ENCODE assay signal across 8 cellular contexts in the genomic region with DNA sequence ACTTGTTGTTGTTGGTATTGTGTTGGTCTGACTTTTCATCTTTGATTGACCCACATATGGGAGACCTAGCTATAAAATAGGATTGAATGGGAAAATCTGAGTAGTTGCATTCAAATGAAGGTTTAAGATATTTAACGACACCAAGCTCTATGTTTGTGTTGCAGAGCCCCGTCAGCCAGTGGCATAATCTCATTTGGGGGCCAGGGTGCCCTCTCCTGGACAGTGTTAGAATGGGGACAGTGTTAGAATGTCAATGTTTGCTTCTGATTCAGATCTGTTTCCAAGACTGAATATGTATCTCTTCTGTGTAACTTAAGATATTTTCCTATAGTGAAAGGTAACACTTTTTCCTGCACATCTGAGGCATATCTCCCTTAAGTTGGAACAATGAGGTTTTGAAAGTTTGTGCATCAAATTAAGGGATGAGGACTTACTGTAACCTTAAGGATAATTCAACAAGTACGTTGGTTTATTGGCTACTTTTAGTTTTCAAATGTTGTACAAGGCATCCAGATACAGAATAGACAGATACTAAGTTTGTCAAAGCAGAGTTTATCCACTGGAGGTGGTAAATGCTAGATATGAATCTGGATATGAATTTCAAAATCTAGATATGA. TPM values are rescaled to one million over a fixed set of nuclear protein-coding genes. Genes with fewer than 3 reads are reported as not detected.
DNase-seq lines count a peak whose midpoint lies in the region; ATAC-seq, FAIRE-seq and TF ChIP-seq lines count a peak whose summit lies in the region.

No MANE protein-coding gene starts in this region.

- no peaks in the 10 kb centered on the region for H3K36me3 Mint-ChIP-seq in chondrocyte (ENCODE audit: low read depth)

- H3K27ac Mint-ChIP-seq in chondrocyte (ENCODE audit: unreplicated experiment) = no peak overlapping the region

- peak; percentile 64 for FAIRE-seq in GM19239 (lab: Jason Lieb, UNC)

- no peaks in the 10 kb centered on the region for H3K27me3 ChIP-seq in left lung

- peaks cover 25% of the 10 kb centered on the region for H3K27me3 Mint-ChIP-seq in chondrocyte (ENCODE audit: low read depth)

- H3K9me3 ChIP-seq in left lung = no peaks in the 10 kb centered on the region

- H3K4me3 Mint-ChIP-seq in chondrocyte (ENCODE audit: unreplicated experiment) = no peak overlapping the region

- intact Hi-C loops in left lung (cut with DNase I) = no loop called here

- no peak overlapping the region for H3K27ac ChIP-seq in left lung

- H3K4me3 ChIP-seq in left lung = no peak overlapping the region

- H3K9me3 Mint-ChIP-seq in chondrocyte (ENCODE audit: low read depth) = no peaks in the 10 kb centered on the region

- H3K36me3 ChIP-seq in left lung = no peaks in the 10 kb centered on the region

- ATAC-seq in left lung (peak; percentile 91), HG03039 (IDR thresholded peaks at IDR 0.05; ENCODE audit: unreplicated experiment) (no peak)

- peak; percentile 49 for DNase-seq in CD1c-positive myeloid dendritic cell (ENCODE audit: extremely low spot score)
- peak; percentile 13 for DNase-seq in GM19239 (ENCODE audit: insufficient read length, low spot score)
- DNase-seq in LHCN-M2 (ENCODE audit: low read depth) = peak; percentile 27
- peak; percentile 4 for DNase-seq in activated CD4-positive, CD25-positive, alpha-beta regulatory T cell treated with anti-CD3 and anti-CD28 coated beads, Interleukin-2, amount 50 U/mL, for 16 hours (ENCODE audit: low read depth, low spot score)
- DNase-seq in chondrocyte (ENCODE audit: low spot score) = no peak
- DNase-seq in left lung = peak; percentile 46 to 77
- peak; percentile 4 for DNase-seq in stimulated activated CD8-positive, alpha-beta memory T cell treated with anti-CD3 and anti-CD28 coated beads, Interleukin-12 subunit alpha, Interleukin-12 subunit beta, amount 100 ng/mL, for 1 hour (ENCODE audit: low read depth)

- peak; percentile 81 for TF ChIP-seq CTCF in chondrocyte (IDR thresholded peaks at IDR 0.05)
- peak; percentile 63 to 67 for TF ChIP-seq CTCF in left lung (IDR thresholded peaks at IDR 0.05)

- H3K4me1 ChIP-seq in left lung = no peaks in the 10 kb centered on the region

- no peaks in the 10 kb centered on the region for H3K4me1 Mint-ChIP-seq in chondrocyte (ENCODE audit: low read depth)

RNA-seq across cellular contexts. Expression of a gene that starts 5.3 kb away (rescaled TPM):
- total RNA-seq in LHCN-M2 (2014; rRNA removed) (not detected in 2 replicates), chondrocyte (not detected in 3 replicates), left lung (not detected)
- polyA plus RNA-seq in LHCN-M2 (2012) = not detected

RNA-seq across cellular contexts. Expression of a gene that starts 41.8 kb away (rescaled TPM):
- total RNA-seq in LHCN-M2 (2014; rRNA removed) (not detected in 2 replicates), chondrocyte (not detected in 3 replicates), left lung (not detected)
- not detected for polyA plus RNA-seq in LHCN-M2 (2012)

RNA-seq across cellular contexts. Expression of a gene that starts 54.1 kb away (rescaled TPM):
- total RNA-seq in LHCN-M2 (2014; rRNA removed) (not detected in 2 replicates), chondrocyte (not detected in 3 replicates), left lung (not detected)
- not detected for polyA plus RNA-seq in LHCN-M2 (2012)

RNA-seq across cellular contexts. Expression of a gene that starts 57.3 kb away (rescaled TPM):
- total RNA-seq in LHCN-M2 (2014; rRNA removed) = not detected in 2 replicates
- polyA plus RNA-seq in LHCN-M2 (2012) = not detected
- total RNA-seq in chondrocyte = not detected in 3 replicates
- under 1 TPM; 0.09 to 0.86 TPM for total RNA-seq in left lung
